In genomic region chr2:190318514-190318913, GRCh38 we compare ENCODE assay signal across 1 cellular context.
TF ChIP-seq lines count a peak whose summit lies in the region.

No MANE protein-coding gene starts in this region.

TF ChIP-seq in HepG2, 621 proteins besides CTCF, POLR2A, EP300 and RAD21:
- TF ChIP-seq MAFK (conservative IDR thresholded peaks at IDR 0.05 in 1 of 2, IDR thresholded peaks at IDR 0.05 in 1 of 2; ENCODE audit: low read length in 2 of 2) (peak; percentile 79 to 80), MTF2 (CRISPR knock-in tag; IDR thresholded peaks at IDR 0.05; ENCODE audit: borderline replicate concordance) (no peak), HDAC1 (CRISPR knock-in tag; IDR thresholded peaks at IDR 0.05) (0 out of 2 replicates have a peak, but pooled peaks have one; percentile 16), ARHGAP35 (CRISPR knock-in tag; IDR thresholded peaks at IDR 0.05; ENCODE audit: borderline replicate concordance) (no peak), ISL2 (CRISPR knock-in tag; IDR thresholded peaks at IDR 0.05) (0 out of 2 replicates have a peak, but pooled peaks have one; percentile 2), ZNF296 (CRISPR knock-in tag; conservative IDR thresholded peaks at IDR 0.05) (no peak), ZNF672 (CRISPR knock-in tag; IDR thresholded peaks at IDR 0.05) (no peak), ZNF124 (CRISPR knock-in tag; IDR thresholded peaks at IDR 0.05) (no peak), MAFF (IDR thresholded peaks at IDR 0.05; ENCODE audit: low read depth, low read length) (peak; percentile 74)
- TF ChIP-seq, protein P1, sequence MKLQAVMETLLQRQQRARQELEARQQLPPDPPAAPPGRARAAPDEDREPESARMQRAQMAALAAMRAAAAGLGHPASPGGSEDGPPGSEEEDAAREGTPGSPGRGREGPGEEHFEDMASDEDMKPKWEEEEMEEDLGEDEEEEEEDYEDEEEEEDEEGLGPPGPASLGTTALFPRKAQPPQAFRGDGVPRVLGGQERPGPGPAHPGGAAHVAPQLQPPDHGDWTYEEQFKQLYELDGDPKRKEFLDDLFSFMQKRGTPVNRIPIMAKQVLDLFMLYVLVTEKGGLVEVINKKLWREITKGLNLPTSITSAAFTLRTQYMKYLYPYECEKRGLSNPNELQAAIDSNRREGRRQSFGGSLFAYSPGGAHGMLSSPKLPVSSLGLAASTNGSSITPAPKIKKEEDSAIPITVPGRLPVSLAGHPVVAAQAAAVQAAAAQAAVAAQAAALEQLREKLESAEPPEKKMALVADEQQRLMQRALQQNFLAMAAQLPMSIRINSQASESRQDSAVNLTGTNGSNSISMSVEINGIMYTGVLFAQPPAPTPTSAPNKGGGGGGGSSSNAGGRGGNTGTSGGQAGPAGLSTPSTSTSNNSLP (IDR thresholded peaks at IDR 0.05; ENCODE audit: low read depth, low read length): no peak
TF ChIP-seq in HepG2: peak in this region for 4.
